8 cellular contexts compared by ENCODE assay signal in genomic region chr2:169828141-169828811, GRCh38. TPM values are rescaled to one million over a fixed set of nuclear protein-coding genes. Genes with fewer than 3 reads are reported as not detected.
A peak's percentile ranks its signal among the peaks of the same experiment; 100 is the strongest.
DNase-seq lines count a peak whose midpoint lies in the region; ATAC-seq, FAIRE-seq and TF ChIP-seq lines count a peak whose summit lies in the region.

No MANE protein-coding gene starts in this region.

- WGBS in ectodermal cell, 2 experiments: 5 to 6% methylated on average over 13 of the region's 13 CpGs

- peak overlapping the region; percentile 66 for H3K27ac Mint-ChIP-seq in Calu3 (ENCODE audit: unreplicated experiment)
- H3K27ac Mint-ChIP-seq in activated CD4-positive, alpha-beta T cell treated with anti-CD3 and anti-CD28 coated beads, Interleukin-2, amount 10 ng/mL, durations not matched to agents 7 days and 5 days: peak overlapping the region; percentile 86

- CTCF ChIA-PET in Calu3 (lab: Charles Lee): interaction anchor here (0.9 to 2.4 kb wide), 3 partner anchors 38 to 99 kb away, joined by 3 to 11 read pairs (median 6); no protein-coding TSS in a partner anchor
- CTCF ChIA-PET in activated CD4-positive, alpha-beta T cell treated with anti-CD3 and anti-CD28 coated beads, Interleukin-2, amount 10 ng/mL, durations not matched to agents 7 days and 5 days (lab: Charles Lee): interaction anchor here (0.8 to 1.7 kb wide), 4 partner anchors 10 to 34 kb away, joined by 3 to 5 read pairs (median 4); no protein-coding TSS in a partner anchor

- peak; percentile 58 to 75 for ATAC-seq in lower lobe of right lung

- H3K36me3 ChIP-seq in ectodermal cell (ENCODE audit: control insufficient read depth, insufficient read depth, low read length) (no peaks in the 10 kb centered on the region), lower lobe of right lung (no peaks in the 10 kb centered on the region)

- H3K4me3 Mint-ChIP-seq in Calu3 (ENCODE audit: low read depth, unreplicated experiment): peak overlapping the region; percentile 91
- peak overlapping the region; percentile 82 for H3K4me3 Mint-ChIP-seq in activated CD4-positive, alpha-beta T cell treated with anti-CD3 and anti-CD28 coated beads, Interleukin-2, amount 10 ng/mL, durations not matched to agents 7 days and 5 days

- H3K27ac ChIP-seq in ectodermal cell (ENCODE audit: insufficient read depth, low read depth, low read length, poor library complexity, severe bottlenecking) (no peak overlapping the region), lower lobe of right lung (peak overlapping the region; percentile 88)

- POLR2A ChIA-PET in activated CD4-positive, alpha-beta T cell treated with anti-CD3 and anti-CD28 coated beads, Interleukin-2, amount 10 ng/mL, durations not matched to agents 7 days and 5 days (lab: Charles Lee): interaction anchor here (1.0 kb wide), 1 partner anchor 30 kb away, joined by 4 read pairs; the partner anchor contains the start of gene SSB

- BruUV-seq in Calu3 (replicated peaks; lab: Mats Ljungman, UMichigan): no TSS peak

- H3K4me3 ChIP-seq in ectodermal cell (ENCODE audit: insufficient read depth, low read depth, low read length): peak overlapping the region; percentile 80
- peak overlapping the region; percentile 94 for H3K4me3 ChIP-seq in lower lobe of right lung

- H3K4me1 ChIP-seq in ectodermal cell (ENCODE audit: control insufficient read depth, insufficient read depth, low read length) (peaks cover 13% of the 10 kb centered on the region), lower lobe of right lung (peaks cover 47% of the 10 kb centered on the region)

- peaks cover 2% of the 10 kb centered on the region for H3K9me3 Mint-ChIP-seq in Calu3 (ENCODE audit: low read depth, unreplicated experiment)
- no peaks in the 10 kb centered on the region for H3K9me3 Mint-ChIP-seq in activated CD4-positive, alpha-beta T cell treated with anti-CD3 and anti-CD28 coated beads, Interleukin-2, amount 10 ng/mL, durations not matched to agents 7 days and 5 days

- FAIRE-seq in H54 (lab: Jason Lieb, UNC): peak; percentile 81

- H3K27me3 ChIP-seq in ectodermal cell (ENCODE audit: control insufficient read depth, insufficient read depth, low read length, poor library complexity, severe bottlenecking): peaks cover 3% of the 10 kb centered on the region
- no peaks in the 10 kb centered on the region for H3K27me3 ChIP-seq in lower lobe of right lung (ENCODE audit: low read depth)

- no peaks in the 10 kb centered on the region for H3K27me3 Mint-ChIP-seq in Calu3 (ENCODE audit: unreplicated experiment)
- H3K27me3 Mint-ChIP-seq in activated CD4-positive, alpha-beta T cell treated with anti-CD3 and anti-CD28 coated beads, Interleukin-2, amount 10 ng/mL, durations not matched to agents 7 days and 5 days: no peaks in the 10 kb centered on the region

- DNase-seq in Calu3 (peak; percentile 35), H54 (ENCODE audit: insufficient read length, low spot score) (peak; percentile 45), NCI-H2171 treated with DMSO at 0.1 percent for 48 hours (lab: John Stamatoyannopoulos, UW) (peak; percentile 55), lower lobe of right lung (peak; percentile 56), NK-92 (lab: John Stamatoyannopoulos, UW; ENCODE audit: unreplicated experiment) (no peak)
- peak; percentile 59 for DNase-seq in activated CD4-positive, alpha-beta T cell treated with anti-CD3 and anti-CD28 coated beads, Interleukin-2, amount 10 ng/mL, durations not matched to agents 7 days and 5 days
- DNase-seq in stimulated activated CD8-positive, alpha-beta memory T cell treated with anti-CD3 and anti-CD28 coated beads, Interleukin-15, amount 100 ng/mL, for 48 hours (ENCODE audit: low read depth in 2 of 2): peak; percentile 26 to 40

- H3K4me1 Mint-ChIP-seq in Calu3 (ENCODE audit: low read depth, unreplicated experiment): peaks cover 29% of the 10 kb centered on the region
- H3K4me1 Mint-ChIP-seq in activated CD4-positive, alpha-beta T cell treated with anti-CD3 and anti-CD28 coated beads, Interleukin-2, amount 10 ng/mL, durations not matched to agents 7 days and 5 days: peaks cover 43% of the 10 kb centered on the region

- H3K9me3 ChIP-seq in ectodermal cell (ENCODE audit: control insufficient read depth, low read length) (no peaks in the 10 kb centered on the region), lower lobe of right lung (no peaks in the 10 kb centered on the region)

- H3K36me3 Mint-ChIP-seq in Calu3 (ENCODE audit: insufficient read depth, unreplicated experiment): peaks cover 43% of the 10 kb centered on the region
- H3K36me3 Mint-ChIP-seq in activated CD4-positive, alpha-beta T cell treated with anti-CD3 and anti-CD28 coated beads, Interleukin-2, amount 10 ng/mL, durations not matched to agents 7 days and 5 days (ENCODE audit: low read depth): peaks cover 10% of the 10 kb centered on the region

- no peak for TF ChIP-seq POLR2A in H54 (IDR thresholded peaks at IDR 0.05; ENCODE audit: low read depth, low read length)

- TF ChIP-seq CTCF in Calu3 (IDR thresholded peaks at IDR 0.05; ENCODE audit: unreplicated experiment): no peak
- TF ChIP-seq CTCF in lower lobe of right lung (IDR thresholded peaks at IDR 0.05): no peak

- intact Hi-C loops in Calu3 (cut with micrococcal nuclease; ENCODE audit: unreplicated experiment) (loop anchor here (5.0 kb wide), 1 partner anchor 49 kb away; no protein-coding TSS in a partner anchor), lower lobe of right lung (cut with DNase I) (no loop called here)

RNA-seq across cellular contexts. Expression of gene UBR3, which starts 1.0 kb away (rescaled TPM):
- total RNA-seq in Calu3 (2022) (30.6 and 33.1 TPM in 2 replicates), lower lobe of right lung (46.7 TPM)
- 10 to 100 TPM; 22.4 to 27.4 TPM for total RNA-seq in activated CD4-positive, alpha-beta T cell treated with anti-CD3 and anti-CD28 coated beads, Interleukin-2, amount 10 ng/mL, durations not matched to agents 7 days and 5 days
- 13.2 TPM for polyA plus RNA-seq in ectodermal cell (2013, experiment 1 of 4)
- 15.1 TPM for polyA plus RNA-seq in ectodermal cell (2013, experiment 2 of 4)
- polyA plus RNA-seq in ectodermal cell (2013, experiment 3 of 4): 13.1 TPM
- 15.1 TPM for polyA plus RNA-seq in ectodermal cell (2013, experiment 4 of 4)

RNA-seq across cellular contexts. Expression of gene METTL5, which starts 3.6 kb away (rescaled TPM):
- 63.1 and 68.2 TPM in 2 replicates for total RNA-seq in Calu3 (2022)
- total RNA-seq in activated CD4-positive, alpha-beta T cell treated with anti-CD3 and anti-CD28 coated beads, Interleukin-2, amount 10 ng/mL, durations not matched to agents 7 days and 5 days: 10 to 100 TPM; 53.3 to 61.6 TPM
- 82.1 TPM for polyA plus RNA-seq in ectodermal cell (2013, experiment 1 of 4)
- 75.7 TPM for polyA plus RNA-seq in ectodermal cell (2013, experiment 2 of 4)
- 89.6 TPM for polyA plus RNA-seq in ectodermal cell (2013, experiment 3 of 4)
- polyA plus RNA-seq in ectodermal cell (2013, experiment 4 of 4): 87.9 TPM
- 33.2 TPM for total RNA-seq in lower lobe of right lung

RNA-seq across cellular contexts. Expression of gene SSB, which starts 29.6 kb away (rescaled TPM):
- total RNA-seq in Calu3 (2022): 143 TPM in 2 replicates
- total RNA-seq in activated CD4-positive, alpha-beta T cell treated with anti-CD3 and anti-CD28 coated beads, Interleukin-2, amount 10 ng/mL, durations not matched to agents 7 days and 5 days: 10 to 100 TPM; 79.0 to 87.4 TPM
- polyA plus RNA-seq in ectodermal cell (2013, experiment 1 of 4): 230 TPM
- 212 TPM for polyA plus RNA-seq in ectodermal cell (2013, experiment 2 of 4)
- polyA plus RNA-seq in ectodermal cell (2013, experiment 3 of 4): 171 TPM
- polyA plus RNA-seq in ectodermal cell (2013, experiment 4 of 4): 193 TPM
- 76.3 TPM for total RNA-seq in lower lobe of right lung
